ENCODE assay signal across 33 cellular contexts in the genomic region with DNA sequence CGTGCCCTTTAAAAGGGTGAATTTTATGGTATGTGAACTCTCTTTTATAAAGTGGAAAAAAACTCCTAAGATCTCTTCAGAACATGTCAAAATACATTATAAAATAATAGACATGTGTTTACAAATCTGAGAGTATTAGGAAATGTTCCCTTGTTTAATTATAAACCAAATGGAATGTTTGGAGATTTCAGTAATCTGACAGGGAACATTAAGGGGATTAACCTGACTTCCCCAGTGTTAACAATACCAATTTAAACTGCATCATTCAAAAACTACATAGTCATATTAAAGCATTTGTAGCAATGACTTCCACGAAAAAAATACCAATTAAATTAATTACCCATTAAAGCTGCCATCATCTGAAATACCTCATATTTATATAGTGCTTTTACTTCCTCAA. TPM values are rescaled to one million over a fixed set of nuclear protein-coding genes. Genes with fewer than 3 reads are reported as not detected.
DNase-seq lines count a peak whose midpoint lies in the region; ATAC-seq, FAIRE-seq and TF ChIP-seq lines count a peak whose summit lies in the region.
"Had no signal": no experiment of that assay in that cellular context is flagged by ENCODE, and none has a peak within 500 bp of the region (broad histone marks: within the 10 kb centered on the region; RNA-seq: fewer than 3 reads in every experiment).

No MANE protein-coding gene starts in this region.

- H3K4me1 ChIP-seq in A549, result peaks cover 18% of the 10 kb centered on the region; the same call in 2 of the 3 replicates
- peaks cover 32% of the 10 kb centered on the region for H3K4me1 ChIP-seq in PC-9 (replicated peaks; ENCODE audit: insufficient read depth)
- H3K4me1 ChIP-seq in neural progenitor cell, result peaks cover 37% of the 10 kb centered on the region
- H3K4me1 ChIP-seq: colonic mucosa had no signal

- TF ChIP-seq CTCF in A549 (IDR thresholded peaks at IDR 0.05) (no peak), PC-9 (conservative IDR thresholded peaks at IDR 0.05) (no peak), endothelial cell (IDR thresholded peaks at IDR 0.05; ENCODE audit: unreplicated experiment) (no peak), neural progenitor cell (IDR thresholded peaks at IDR 0.05) (no peak), lower leg skin (IDR thresholded peaks at IDR 0.05) (no peak)

- H3K79me2 ChIP-seq in PC-9 (ENCODE audit: low read depth) (peaks cover 33% of the 10 kb centered on the region), neural progenitor cell (ENCODE audit: low read depth) (peaks cover 34% of the 10 kb centered on the region)

- H3K9ac ChIP-seq in neural progenitor cell, result no peak overlapping the region
- H3K9ac ChIP-seq: GM23248 had no signal

- H2AFZ ChIP-seq in PC-9 (peak overlapping the region; percentile 82; the same call in 1 of the 2 replicates), neural progenitor cell (replicated peaks) (no peak overlapping the region)
- H2AFZ ChIP-seq: GM23248 had no signal

- H3K36me3 Mint-ChIP-seq in endothelial cell (ENCODE audit: low read depth, unreplicated experiment) (no peaks in the 10 kb centered on the region), neural progenitor cell (no peaks in the 10 kb centered on the region)
- H3K36me3 Mint-ChIP-seq: activated CD4-positive, alpha-beta memory T cell treated with anti-CD3 and anti-CD28 coated beads for 36 hours; CD8-positive, alpha-beta T cell; naive thymus-derived CD8-positive, alpha-beta T cell; stimulated activated effector memory CD8-positive, alpha-beta T cell treated with anti-CD3 and anti-CD28 coated beads, Interleukin-12 subunit alpha, Interleukin-12 subunit beta, amount 100 ng/mL, for 72 hours had no signal

- TF ChIP-seq EP300 in A549 (IDR thresholded peaks at IDR 0.05), result no peak

- H3K4me3 ChIP-seq in A549 (no peak overlapping the region), PC-9 (peak overlapping the region; percentile 80; the same call in 1 of the 2 replicates), neural progenitor cell (no peak overlapping the region), lower leg skin (ENCODE audit: low read depth, poor library complexity, severe bottlenecking) (no peak overlapping the region)
- H3K4me3 ChIP-seq: esophagus muscularis mucosa, GM23248, right atrium auricular region, suprapubic skin had no signal

- CTCF ChIA-PET in A549 (lab: Yijun Ruan, JAX) (no interaction called here), PC-9 (lab: Charles Lee) (no interaction called here)

- H3K27ac Mint-ChIP-seq in endothelial cell (ENCODE audit: unreplicated experiment), result no peak overlapping the region
- H3K27ac Mint-ChIP-seq in neural progenitor cell, result no peak overlapping the region
- H3K27ac Mint-ChIP-seq: activated CD4-positive, alpha-beta memory T cell treated with anti-CD3 and anti-CD28 coated beads for 36 hours; activated T-helper 1 cell treated with anti-CD3 and anti-CD28 coated beads, Interleukin-12 subunit alpha, Interleukin-12 subunit beta, Interleukin-2, Interleukin-4 antibody, amounts not matched to agents 30 ng/mL and 10 ng/mL and 1 ng/mL, durations not matched to agents 14 hours and 24 hours and 36 hours; CD8-positive, alpha-beta T cell; naive thymus-derived CD8-positive, alpha-beta T cell; stimulated activated effector memory CD8-positive, alpha-beta T cell treated with anti-CD3 and anti-CD28 coated beads, Interleukin-12 subunit alpha, Interleukin-12 subunit beta, amount 100 ng/mL, for 72 hours had no signal

- H3K27me3 ChIP-seq in PC-9 (ENCODE audit: insufficient read depth, low read depth) (no peaks in the 10 kb centered on the region), neural progenitor cell (peaks cover 14% of the 10 kb centered on the region)

- H3F3A ChIP-seq in PC-9 (ENCODE audit: insufficient read depth, low read depth) (peaks cover 24% of the 10 kb centered on the region; the same call in 1 of the 2 replicates), neural progenitor cell (ENCODE audit: low read depth) (peaks cover 47% of the 10 kb centered on the region)

- H3K27me3 Mint-ChIP-seq in endothelial cell (ENCODE audit: unreplicated experiment) (peaks cover 4% of the 10 kb centered on the region), neural progenitor cell (ENCODE audit: insufficient read depth, low read depth) (peaks cover 18% of the 10 kb centered on the region)

- WGBS in A549 (ENCODE audit: missing lambda C conversion rate), result 35% methylated on average over 2 of the region's 2 CpGs
- 51 to 65% methylated on average over 2 of the region's 2 CpGs for WGBS in lower leg skin, 2 donors

- H3K9me3 ChIP-seq in A549, result no peaks in the 10 kb centered on the region
- no peaks in the 10 kb centered on the region for H3K9me3 ChIP-seq in PC-9 (ENCODE audit: insufficient read depth, low read depth)
- H3K9me3 ChIP-seq in neural progenitor cell (ENCODE audit: low read depth), result no peaks in the 10 kb centered on the region
- H3K9me3 ChIP-seq: colonic mucosa, esophagus muscularis mucosa, right atrium auricular region, suprapubic skin had no signal

- TF ChIP-seq POLR2A in A549 (IDR thresholded peaks at IDR 0.05; ENCODE audit: low read length) (no peak), lower leg skin (IDR thresholded peaks at IDR 0.05) (no peak)

- no peak for FAIRE-seq in A549 (lab: Jason Lieb, UNC)
- FAIRE-seq: frontal cortex, urothelium cell line had no signal

- no peaks in the 10 kb centered on the region for H3K9me2 ChIP-seq in PC-9 (ENCODE audit: insufficient read depth)

- intact Hi-C loops in PC-9 (cut with micrococcal nuclease; ENCODE audit: unreplicated experiment) (no loop called here), lower leg skin (cut with DNase I; ENCODE audit: low total_unique reads) (no loop called here)

- no peak for DNase-seq in A549 (ENCODE audit: low read depth in 1 of 2, low spot score in 1 of 2)
- DNase-seq in PC-9, result no peak
- no peak for DNase-seq in endothelial cell (ENCODE audit: low spot score)
- DNase-seq in neural progenitor cell (ENCODE audit: low spot score), result no peak
- no peak for DNase-seq in NCI-H2029 treated with DMSO at 0.1 percent for 48 hours (lab: John Stamatoyannopoulos, UW)
- no peak for DNase-seq in NAMALWA (ENCODE audit: low spot score)
- DNase-seq in lower leg skin (ENCODE audit: low spot score in 2 of 2), result no peak
- DNase-seq: activated CD4-positive, alpha-beta memory T cell treated with anti-CD3 and anti-CD28 coated beads for 36 hours; activated CD4-positive, CD25-positive, alpha-beta regulatory T cell treated with anti-CD3 and anti-CD28 coated beads, Interleukin-2, amount 50 U/mL, for 72 hours; activated CD8-positive, alpha-beta memory T cell treated with anti-CD3 and anti-CD28 coated beads, Interleukin-2, amount 50 U/mL, for 4 hours; activated naive CD4-positive, alpha-beta T cell treated with anti-CD3 and anti-CD28 coated beads, Interleukin-2, amount 50 U/mL, for 16 hours; CD8-positive, alpha-beta T cell; colonic mucosa; effector memory CD4-positive, alpha-beta T cell; GM23248; IMR-90; mesendoderm; naive thymus-derived CD8-positive, alpha-beta T cell; NCI-H1105 treated with DMSO at 0.1 percent for 48 hours; NCI-H1930; NCI-H2227 treated with DMSO at 0.1 percent for 48 hours; NCI-H774; stimulated activated CD4-positive, alpha-beta T cell treated with anti-CD3 and anti-CD28 coated beads, Interleukin-12 subunit alpha, Interleukin-12 subunit beta, amount 100 ng/mL, for 4 hours; stimulated activated CD4-positive, alpha-beta T cell treated with anti-CD3 and anti-CD28 coated beads, Interleukin-4, amount 100 ng/mL, for 1 hour had no signal

- H3K4me3 Mint-ChIP-seq in endothelial cell (ENCODE audit: unreplicated experiment) (peak overlapping the region; percentile 93), neural progenitor cell (peak overlapping the region; percentile 19)
- H3K4me3 Mint-ChIP-seq: activated CD4-positive, alpha-beta memory T cell treated with anti-CD3 and anti-CD28 coated beads for 36 hours; activated T-helper 1 cell treated with anti-CD3 and anti-CD28 coated beads, Interleukin-12 subunit alpha, Interleukin-12 subunit beta, Interleukin-2, Interleukin-4 antibody, amounts not matched to agents 30 ng/mL and 10 ng/mL and 1 ng/mL, durations not matched to agents 14 hours and 24 hours and 36 hours had no signal

- H3K4me2 ChIP-seq in A549 (peak overlapping the region; percentile 71; the same call in 2 of the 3 replicates), PC-9 (peak overlapping the region; percentile 83), neural progenitor cell (peak overlapping the region; percentile 93)

- no peak for ATAC-seq in A549
- no peak for ATAC-seq in HG02884 (IDR thresholded peaks at IDR 0.05; ENCODE audit: unreplicated experiment)
- ATAC-seq: CD8-positive, alpha-beta T cell; naive thymus-derived CD8-positive, alpha-beta T cell; stimulated activated effector memory CD8-positive, alpha-beta T cell treated with anti-CD3 and anti-CD28 coated beads, Interleukin-12 subunit alpha, Interleukin-12 subunit beta, amount 100 ng/mL, for 72 hours had no signal

- POLR2A ChIA-PET in A549 (lab: Yijun Ruan, JAX) (no interaction called here), PC-9 (lab: Charles Lee; ENCODE audit: unreplicated experiment) (interaction anchor here (0.6 kb wide), 1 partner anchor 9 kb away, joined by 6 read pairs; no protein-coding TSS in a partner anchor)

- H3K9me3 Mint-ChIP-seq in endothelial cell (ENCODE audit: unreplicated experiment), result no peaks in the 10 kb centered on the region
- H3K9me3 Mint-ChIP-seq in neural progenitor cell, result no peaks in the 10 kb centered on the region
- H3K9me3 Mint-ChIP-seq: activated CD4-positive, alpha-beta memory T cell treated with anti-CD3 and anti-CD28 coated beads for 36 hours; activated T-helper 1 cell treated with anti-CD3 and anti-CD28 coated beads, Interleukin-12 subunit alpha, Interleukin-12 subunit beta, Interleukin-2, Interleukin-4 antibody, amounts not matched to agents 30 ng/mL and 10 ng/mL and 1 ng/mL, durations not matched to agents 14 hours and 24 hours and 36 hours; CD8-positive, alpha-beta T cell; naive thymus-derived CD8-positive, alpha-beta T cell; stimulated activated effector memory CD8-positive, alpha-beta T cell treated with anti-CD3 and anti-CD28 coated beads, Interleukin-12 subunit alpha, Interleukin-12 subunit beta, amount 100 ng/mL, for 72 hours had no signal

- BruUV-seq in PC-9 (replicated peaks; lab: Mats Ljungman, UMichigan), result no TSS peak

- peaks cover 19% of the 10 kb centered on the region; the same call in 1 of the 2 replicates for H4K20me1 ChIP-seq in PC-9 (ENCODE audit: insufficient read depth)
- H4K20me1 ChIP-seq in neural progenitor cell (ENCODE audit: low read depth), result peaks cover 8% of the 10 kb centered on the region

- peaks cover 4% of the 10 kb centered on the region for H3K36me3 ChIP-seq in PC-9 (ENCODE audit: low read depth)
- H3K36me3 ChIP-seq in neural progenitor cell, result no peaks in the 10 kb centered on the region
- H3K36me3 ChIP-seq: cardiac muscle cell, colonic mucosa, esophagus muscularis mucosa, right atrium auricular region, suprapubic skin had no signal

- TF ChIP-seq RAD21 in A549 (conservative IDR thresholded peaks at IDR 0.05 in 1 of 2, IDR thresholded peaks at IDR 0.05 in 1 of 2), result no peak

- H3K4me1 Mint-ChIP-seq in endothelial cell (ENCODE audit: unreplicated experiment) (peaks cover 13% of the 10 kb centered on the region), neural progenitor cell (peaks cover 3% of the 10 kb centered on the region)

- H3K27ac ChIP-seq in A549 (no peak overlapping the region), PC-9 (peak overlapping the region; percentile 99), neural progenitor cell (no peak overlapping the region)
- H3K27ac ChIP-seq: cardiac muscle cell, esophagus muscularis mucosa, GM23248, right atrium auricular region, suprapubic skin had no signal

RNA-seq across cellular contexts. Expression of gene OCLN, which starts 1.6 kb away (rescaled TPM):
- 49.8 and 54.1 TPM in 2 replicates for polyA plus RNA-seq in A549 (2011; rRNA removed)
- polyA plus RNA-seq in A549 (2012; cell fraction: cytosol; rRNA removed), result 4.9 and 6.3 TPM in 2 replicates
- 3.3 and 4.7 TPM in 2 replicates for polyA plus RNA-seq in A549 (2012; cell fraction: nucleus; rRNA removed)
- polyA plus RNA-seq in A549 (2017; fragmentation: RNase III; extraction: RNeasy Plus Mini Kit Qiagen cat#74134 plus additional on column Dnase treatment), result 10.7 to 12.7 TPM (median 11.4 TPM) in 3 replicates
- polyA minus RNA-seq in A549 (2011; rRNA and poly(A)+ RNA removed), result 58.5 and 62.7 TPM in 2 replicates
- total RNA-seq in PC-9 (2021), result 66.5 and 77.4 TPM in 2 replicates
- total RNA-seq in endothelial cell (ENCODE audit: unreplicated experiment), result 26.4 TPM
- 57.7 and 67.5 TPM in 2 replicates for total RNA-seq in neural progenitor cell (ENCODE audit: low replicate concordance)
- 100 to 1,000 TPM in 1 of 4 donors, 10 to 100 TPM in 3; 71.0 to 102 (median 89.6) TPM for total RNA-seq in lower leg skin
